ENCODE assay signal across 15 cellular contexts in the genomic region with DNA sequence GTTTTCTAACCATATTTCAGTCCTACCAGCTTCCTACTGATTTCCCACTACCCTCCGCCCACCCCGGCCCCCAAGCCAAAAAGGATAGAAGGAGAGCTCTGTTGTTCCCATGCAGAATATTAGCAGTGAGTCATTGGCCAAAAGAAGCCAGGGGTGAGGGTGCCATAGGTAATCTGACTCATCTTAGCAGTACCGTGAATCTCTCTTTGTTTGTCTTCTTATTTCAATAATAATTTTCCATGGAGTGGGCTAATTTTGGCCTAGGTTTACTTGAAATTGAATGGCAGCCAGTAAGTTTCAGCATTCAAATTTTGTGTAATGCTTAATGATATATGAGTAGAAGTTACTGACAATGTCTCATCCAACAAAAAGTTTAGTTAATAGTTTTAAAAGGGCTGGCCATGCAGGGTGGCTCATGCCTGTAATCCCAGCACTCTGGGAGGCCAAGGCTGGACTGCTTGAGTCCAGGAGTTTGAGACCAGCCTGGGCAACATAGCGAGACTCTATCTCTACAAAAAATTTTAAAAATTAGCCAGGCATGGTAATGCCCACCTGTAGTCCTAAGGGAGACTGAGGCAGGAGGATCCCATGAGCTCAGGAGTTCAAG.
DNase-seq lines count a peak whose midpoint lies in the region; ATAC-seq and TF ChIP-seq lines count a peak whose summit lies in the region.
"Had no signal": no experiment of that assay in that cellular context is flagged by ENCODE, and none has a peak within 500 bp of the region (broad histone marks: within the 10 kb centered on the region; RNA-seq: fewer than 3 reads in every experiment).

No MANE protein-coding gene starts in this region.

- H3K9me3 ChIP-seq in gastrocnemius medialis (no peaks in the 10 kb centered on the region), ovary (no peaks in the 10 kb centered on the region)
- H3K9me3 ChIP-seq: spleen, tibial nerve had no signal

- TF ChIP-seq POLR2A in gastrocnemius medialis (IDR thresholded peaks at IDR 0.05): no peak
- no peak for TF ChIP-seq POLR2A in ovary (IDR thresholded peaks at IDR 0.05)

- H3K4me3 ChIP-seq in gastrocnemius medialis (no peak overlapping the region), ovary (no peak overlapping the region)
- H3K4me3 ChIP-seq: spleen, tibial nerve had no signal

- no peaks in the 10 kb centered on the region for H3K9me3 Mint-ChIP-seq in activated T-cell treated with anti-CD3 and anti-CD28 coated beads, Interleukin-2, amount 50 U/mL, for 72 hours
- H3K9me3 Mint-ChIP-seq in activated T-cell treated with anti-CD3 and anti-CD28 coated beads, Interleukin-2, amount 50 U/mL, for 4 hours: no peaks in the 10 kb centered on the region
- peaks cover 6% of the 10 kb centered on the region for H3K9me3 Mint-ChIP-seq in type B pancreatic cell
- H3K9me3 Mint-ChIP-seq: naive thymus-derived CD8-positive, alpha-beta T cell had no signal

- no peak for DNase-seq in activated T-cell treated with anti-CD3 and anti-CD28 coated beads, Interleukin-2, amount 50 U/mL, for 72 hours
- no peak for DNase-seq in activated T-cell treated with anti-CD3 and anti-CD28 coated beads, Interleukin-2, amount 50 U/mL, for 4 hours
- peak; percentile 56 for DNase-seq in amniotic epithelial cell (ENCODE audit: low read depth)
- DNase-seq in iris pigment epithelial cell (ENCODE audit: low read depth): peak; percentile 74
- DNase-seq in type B pancreatic cell (ENCODE audit: extremely low spot score, unreplicated experiment): no peak
- no peak for DNase-seq in gastrocnemius medialis
- DNase-seq in D341Med (ENCODE audit: low spot score): no peak
- DNase-seq in ovary: no peak
- DNase-seq: activated CD8-positive, alpha-beta memory T cell treated with anti-CD3 and anti-CD28 coated beads, Interleukin-2, amount 50 U/mL, for 48 hours; anterior cingulate cortex; DND-41; naive thymus-derived CD8-positive, alpha-beta T cell; Right ventricle myocardium superior; spleen had no signal

- H3K27me3 ChIP-seq in gastrocnemius medialis (no peaks in the 10 kb centered on the region), ovary (no peaks in the 10 kb centered on the region)
- H3K27me3 ChIP-seq: spleen, tibial nerve had no signal

- peaks cover 6 to 23% of the 10 kb centered on the region in 2 donors for H3K4me1 ChIP-seq in gastrocnemius medialis
- H3K4me1 ChIP-seq in ovary (ENCODE audit: insufficient read depth): peaks cover under 1% of the 10 kb centered on the region

- TF ChIP-seq CTCF in type B pancreatic cell (conservative IDR thresholded peaks at IDR 0.05) (no peak), gastrocnemius medialis (IDR thresholded peaks at IDR 0.05 in 4 of 5, conservative IDR thresholded peaks at IDR 0.05 in 1 of 5) (no peak), ovary (IDR thresholded peaks at IDR 0.05) (no peak)

- H3K4me3 Mint-ChIP-seq in activated T-cell treated with anti-CD3 and anti-CD28 coated beads, Interleukin-2, amount 50 U/mL, for 72 hours: no peak overlapping the region
- H3K4me3 Mint-ChIP-seq in activated T-cell treated with anti-CD3 and anti-CD28 coated beads, Interleukin-2, amount 50 U/mL, for 4 hours: no peak overlapping the region
- H3K4me3 Mint-ChIP-seq in type B pancreatic cell: no peak overlapping the region
- H3K4me3 Mint-ChIP-seq: naive thymus-derived CD8-positive, alpha-beta T cell had no signal

- H3K36me3 ChIP-seq in gastrocnemius medialis (peaks cover 0 to 7% of the 10 kb centered on the region in 2 donors), ovary (no peaks in the 10 kb centered on the region)

- no peaks in the 10 kb centered on the region for H3K27me3 Mint-ChIP-seq in activated T-cell treated with anti-CD3 and anti-CD28 coated beads, Interleukin-2, amount 50 U/mL, for 72 hours (ENCODE audit: low read depth)
- H3K27me3 Mint-ChIP-seq in activated T-cell treated with anti-CD3 and anti-CD28 coated beads, Interleukin-2, amount 50 U/mL, for 4 hours (ENCODE audit: low read depth): no peaks in the 10 kb centered on the region
- no peaks in the 10 kb centered on the region for H3K27me3 Mint-ChIP-seq in type B pancreatic cell

- intact Hi-C loops in gastrocnemius medialis (cut with DNase I; ENCODE audit: low total_unique reads): no loop called here
- intact Hi-C loops in ovary (cut with DNase I): no loop called here

- H3K27ac ChIP-seq in gastrocnemius medialis: peak overlapping the region in 1 of 4 donors; percentile 4
- H3K27ac ChIP-seq in ovary: no peak overlapping the region

- peaks cover 8 to 15% of the 10 kb centered on the region in 2 donors for H3K36me3 Mint-ChIP-seq in activated T-cell treated with anti-CD3 and anti-CD28 coated beads, Interleukin-2, amount 50 U/mL, for 72 hours (ENCODE audit: insufficient read depth in 2 of 2)
- H3K36me3 Mint-ChIP-seq in activated T-cell treated with anti-CD3 and anti-CD28 coated beads, Interleukin-2, amount 50 U/mL, for 4 hours (ENCODE audit: insufficient read depth): peaks cover 11% of the 10 kb centered on the region
- H3K36me3 Mint-ChIP-seq in type B pancreatic cell: peaks cover 19% of the 10 kb centered on the region
- H3K36me3 Mint-ChIP-seq: naive thymus-derived CD8-positive, alpha-beta T cell had no signal

- H3K27ac Mint-ChIP-seq in activated T-cell treated with anti-CD3 and anti-CD28 coated beads, Interleukin-2, amount 50 U/mL, for 72 hours: peak overlapping the region; percentile 33
- peak overlapping the region; percentile 34 for H3K27ac Mint-ChIP-seq in type B pancreatic cell
- H3K27ac Mint-ChIP-seq: naive thymus-derived CD8-positive, alpha-beta T cell had no signal

- peaks cover 13% of the 10 kb centered on the region for H3K4me1 Mint-ChIP-seq in activated T-cell treated with anti-CD3 and anti-CD28 coated beads, Interleukin-2, amount 50 U/mL, for 72 hours (ENCODE audit: low read depth)
- peaks cover 4% of the 10 kb centered on the region for H3K4me1 Mint-ChIP-seq in activated T-cell treated with anti-CD3 and anti-CD28 coated beads, Interleukin-2, amount 50 U/mL, for 4 hours (ENCODE audit: low read depth)
- peaks cover 27% of the 10 kb centered on the region for H3K4me1 Mint-ChIP-seq in type B pancreatic cell (ENCODE audit: unreplicated experiment)

- in situ Hi-C loops in gastrocnemius medialis (cut with MboI; ENCODE audit: low sequenced_read_pairs in 4 of 4): no loop called here

- ATAC-seq in activated T-cell treated with anti-CD3 and anti-CD28 coated beads, Interleukin-2, amount 50 U/mL, for 72 hours (replicated peaks in 1 of 2): no peak
- no peak for ATAC-seq in activated T-cell treated with anti-CD3 and anti-CD28 coated beads, Interleukin-2, amount 50 U/mL, for 4 hours
- ATAC-seq in gastrocnemius medialis: no peak
- ATAC-seq: naive thymus-derived CD8-positive, alpha-beta T cell had no signal

- 69 to 75% (median 73%) methylated on average over 4 of the region's 4 CpGs for WGBS in ovary, 3 donors

- TF ChIP-seq EP300 in ovary (IDR thresholded peaks at IDR 0.05): no peak

Comparison
In these comparisons a context has a peak if more than half of its experiments do, and no peak if none do; other contexts are left out.
1. DNase-seq: peak in amniotic epithelial cell (single experiment) and iris pigment epithelial cell (single experiment); none in activated T-cell treated with anti-CD3 and anti-CD28 coated beads, Interleukin-2, amount 50 U/mL, for 72 hours (0 of 2), activated T-cell treated with anti-CD3 and anti-CD28 coated beads, Interleukin-2, amount 50 U/mL, for 4 hours (single experiment), type B pancreatic cell (single experiment), gastrocnemius medialis (0 of 2), D341Med (single experiment) and ovary (0 of 5).